In genomic region chr17:59828819-59829216, GRCh38 we compare ENCODE assay signal across 1 cellular context.
TF ChIP-seq lines count a peak whose summit lies in the region.

No MANE protein-coding gene starts in this region.

TF ChIP-seq in SK-N-SH treated with all-trans-retinoic acid at 6 μM for 48 hours, 23 proteins besides CTCF, POLR2A, EP300 and RAD21 (continued from another document):
- TF ChIP-seq CSDC2 (CRISPR knock-in tag; IDR thresholded peaks at IDR 0.05): peak; percentile 97
- TF ChIP-seq GLIS3 (CRISPR knock-in tag; IDR thresholded peaks at IDR 0.05): peak; percentile 42; the same call in 1 of the 2 replicates
- 0 out of 2 replicates have a peak, but pooled peaks have one; percentile 38 for TF ChIP-seq ZNF565 (CRISPR knock-in tag; conservative IDR thresholded peaks at IDR 0.05; ENCODE audit: low read depth)
- TF ChIP-seq CSRNP3 (CRISPR knock-in tag; IDR thresholded peaks at IDR 0.05): 0 out of 2 replicates have a peak, but pooled peaks have one; percentile 36
